Comparison of ENCODE assay signal across 11 cellular contexts in the genomic region with DNA sequence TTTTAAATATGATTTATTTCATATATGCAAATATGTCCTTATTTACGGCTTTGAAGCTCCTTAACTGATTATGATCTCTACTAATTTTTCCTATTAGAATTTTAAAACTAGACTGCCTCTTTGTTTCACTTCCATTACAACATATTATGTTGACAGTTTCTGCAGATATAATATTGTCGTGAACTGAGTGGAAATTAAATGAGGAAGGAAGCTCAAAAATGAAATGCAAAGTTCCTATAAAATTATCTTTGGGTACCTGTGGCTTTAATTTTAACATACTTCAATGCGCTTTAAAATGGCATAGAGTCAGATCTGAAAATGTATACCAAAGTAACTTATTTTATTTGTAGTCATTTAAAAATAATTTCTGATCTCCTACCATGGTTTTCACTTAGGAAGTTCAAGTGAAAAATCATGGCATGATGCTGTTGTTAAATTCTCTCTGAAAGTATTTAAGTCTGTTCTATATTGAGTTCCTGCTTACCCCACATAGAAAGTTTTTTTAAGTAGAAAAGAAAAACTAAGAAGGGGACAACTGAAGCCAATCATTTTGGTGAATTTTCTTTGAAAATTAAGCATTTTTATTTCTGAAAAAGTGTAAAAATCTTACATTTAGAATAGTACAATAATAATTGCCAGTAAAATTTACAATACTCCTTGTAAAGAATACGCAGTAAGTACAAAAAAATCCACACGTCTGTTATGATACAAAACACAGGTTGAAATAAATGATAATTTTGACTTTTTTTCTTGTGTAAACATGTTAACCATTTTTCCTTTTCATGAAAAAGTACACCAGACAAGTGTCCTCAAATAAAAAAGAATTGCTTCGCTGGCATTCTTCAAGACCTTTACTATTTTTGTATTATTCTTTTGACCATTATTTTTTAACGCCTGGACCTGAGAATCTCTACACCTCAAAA. TPM values are rescaled to one million over a fixed set of nuclear protein-coding genes. Genes with fewer than 3 reads are reported as not detected.
A peak's percentile ranks its signal among the peaks of the same experiment; 100 is the strongest.
DNase-seq lines count a peak whose midpoint lies in the region; ATAC-seq and TF ChIP-seq lines count a peak whose summit lies in the region.
"Had no signal": no experiment of that assay in that cellular context is flagged by ENCODE, and none has a peak within 500 bp of the region (broad histone marks: within the 10 kb centered on the region; RNA-seq: fewer than 3 reads in every experiment).

No MANE protein-coding gene starts in this region.

- H3K4me1 ChIP-seq in CD8-positive, alpha-beta T cell (ENCODE audit: insufficient read depth, low read length), result peaks cover 16% of the 10 kb centered on the region

- TF ChIP-seq CTCF in CD8-positive, alpha-beta T cell (IDR thresholded peaks at IDR 0.05), result no peak
- TF ChIP-seq CTCF in coronary artery (IDR thresholded peaks at IDR 0.05) (no peak), nephron progenitor cell (IDR thresholded peaks at IDR 0.05) (no peak)

- H3K4me3 ChIP-seq in CD8-positive, alpha-beta T cell (ENCODE audit: low read depth, low read length), result no peak overlapping the region
- H3K4me3 ChIP-seq in coronary artery, result peak overlapping the region; percentile 68

- H3K36me3 ChIP-seq in CD8-positive, alpha-beta T cell (ENCODE audit: insufficient read depth, low read length), result no peaks in the 10 kb centered on the region

- H3K27ac Mint-ChIP-seq in CD8-positive, alpha-beta T cell, result no peak overlapping the region
- no peak overlapping the region for H3K27ac Mint-ChIP-seq in nephron progenitor cell

- H3K4me1 Mint-ChIP-seq in CD8-positive, alpha-beta T cell (ENCODE audit: low read depth), result peaks cover 18% of the 10 kb centered on the region
- peaks cover 61% of the 10 kb centered on the region for H3K4me1 Mint-ChIP-seq in nephron progenitor cell

- H3K4me3 Mint-ChIP-seq in CD8-positive, alpha-beta T cell, result peak overlapping the region; percentile 64
- H3K4me3 Mint-ChIP-seq in nephron progenitor cell, result peak overlapping the region; percentile 87

- no peak overlapping the region for H3K27ac ChIP-seq in CD8-positive, alpha-beta T cell (ENCODE audit: low read depth, low read length)
- no peak overlapping the region for H3K27ac ChIP-seq in coronary artery

- peaks cover 8% of the 10 kb centered on the region for H3K9me3 Mint-ChIP-seq in CD8-positive, alpha-beta T cell
- no peaks in the 10 kb centered on the region for H3K9me3 Mint-ChIP-seq in nephron progenitor cell

- H3K27me3 ChIP-seq in CD8-positive, alpha-beta T cell (ENCODE audit: insufficient read depth, low read length), result peaks cover 78% of the 10 kb centered on the region

- ATAC-seq in CD8-positive, alpha-beta T cell, result no peak
- ATAC-seq in HG03097 (IDR thresholded peaks at IDR 0.05; ENCODE audit: low FRiP score, unreplicated experiment), result no peak

- CTCF ChIA-PET in CD8-positive, alpha-beta T cell (lab: Charles Lee), result no interaction called here

- H3K36me3 Mint-ChIP-seq in CD8-positive, alpha-beta T cell, result no peaks in the 10 kb centered on the region
- no peaks in the 10 kb centered on the region for H3K36me3 Mint-ChIP-seq in nephron progenitor cell (ENCODE audit: low read depth)

- POLR2A ChIA-PET in CD8-positive, alpha-beta T cell (lab: Charles Lee), result no interaction called here

- peaks cover 76% of the 10 kb centered on the region for H3K27me3 Mint-ChIP-seq in CD8-positive, alpha-beta T cell (ENCODE audit: low read depth)
- peaks cover 90% of the 10 kb centered on the region for H3K27me3 Mint-ChIP-seq in nephron progenitor cell (ENCODE audit: low read depth, poor library complexity)

- peaks cover 3% of the 10 kb centered on the region for H3K9me3 ChIP-seq in CD8-positive, alpha-beta T cell (ENCODE audit: low read length)

- no peak for DNase-seq in CD8-positive, alpha-beta T cell
- DNase-seq in NCI-H526 treated with DMSO at 0.1 percent for 48 hours (lab: John Stamatoyannopoulos, UW) (peak; percentile 11), coronary artery (ENCODE audit: low spot score) (no peak), nephron progenitor cell (no peak), GM03348 (ENCODE audit: low spot score) (no peak), NCI-H2171 (lab: John Stamatoyannopoulos, UW) (no peak)
- DNase-seq in stimulated activated CD4-positive, alpha-beta T cell treated with anti-CD3 and anti-CD28 coated beads, Interleukin-4, amount 100 ng/mL, for 4 hours, result no peak
- DNase-seq: foreskin melanocyte; NCI-H748 treated with DMSO at 0.1 percent for 48 hours; stimulated activated naive CD4-positive, alpha-beta T cell treated with Interleukin-2 at 50 U/mL for 16 hours had no signal

- intact Hi-C loops in CD8-positive, alpha-beta T cell (cut with DNase I, micrococcal nuclease), result no loop called here

RNA-seq across cellular contexts. Expression of gene FOXD1, which starts 2.6 kb away (rescaled TPM):
- under 1 TPM in 1 of 2 experiments, not detected in 1; 0.35 TPM for total RNA-seq in CD8-positive, alpha-beta T cell

RNA-seq across cellular contexts. Expression of gene BTF3, which starts 52.3 kb away (rescaled TPM):
- total RNA-seq in CD8-positive, alpha-beta T cell, result 100 to 1,000 TPM; 808 to 815 TPM
